Comparison of ENCODE assay signal across 1 cellular context in genomic region chr1:60088620-60089155, GRCh38.
TF ChIP-seq lines count a peak whose summit lies in the region.

No MANE protein-coding gene starts in this region.

TF ChIP-seq in H1, 55 proteins besides CTCF, POLR2A, EP300 and RAD21:
- TF ChIP-seq TCF12 (IDR thresholded peaks at IDR 0.05; ENCODE audit: low read depth, low read length) (no peak), CHD7 (IDR thresholded peaks at IDR 0.05; ENCODE audit: insufficient replicate concordance, low read length) (no peak), TAF7 (optimal IDR thresholded peaks at IDR 0.05; ENCODE audit: borderline replicate concordance, low read depth, low read length) (no peak), KDM5A (IDR thresholded peaks at IDR 0.05; ENCODE audit: low read length) (no peak), ZNF274 (IDR thresholded peaks at IDR 0.05; ENCODE audit: borderline replicate concordance, extremely low read depth, low read length) (no peak), ASH2L (IDR thresholded peaks at IDR 0.05; ENCODE audit: low read length) (no peak), EZH2 (IDR thresholded peaks at IDR 0.05; ENCODE audit: low read depth, low read length, severe bottlenecking) (no peak), CHD1 (IDR thresholded peaks at IDR 0.05; ENCODE audit: low read depth, low read length) (no peak), SP4 (IDR thresholded peaks at IDR 0.05; ENCODE audit: low read length) (no peak), TAF1 (IDR thresholded peaks at IDR 0.05; ENCODE audit: low read depth, low read length) (no peak), NANOG (IDR thresholded peaks at IDR 0.05; ENCODE audit: insufficient read depth, low read depth, low read length, poor library complexity, severe bottlenecking) (no peak), BCL11A (IDR thresholded peaks at IDR 0.05; ENCODE audit: low read depth in 2 of 2, low read length in 2 of 2) (no peak), KDM1A (IDR thresholded peaks at IDR 0.05; ENCODE audit: borderline replicate concordance, low read length) (no peak), POU5F1 (IDR thresholded peaks at IDR 0.05; ENCODE audit: low read depth, low read length) (no peak), YY1 (IDR thresholded peaks at IDR 0.05; ENCODE audit: low read depth, low read length) (no peak), RNF2 (IDR thresholded peaks at IDR 0.05; ENCODE audit: borderline replicate concordance, low read depth, low read length, missing control alignments, poor library complexity, severe bottlenecking) (no peak), CREB1 (IDR thresholded peaks at IDR 0.05) (no peak), RFX5 (IDR thresholded peaks at IDR 0.05; ENCODE audit: borderline replicate concordance, low read depth, low read length) (no peak)
